ENCODE assay signal across 8 cellular contexts in the genomic region with DNA sequence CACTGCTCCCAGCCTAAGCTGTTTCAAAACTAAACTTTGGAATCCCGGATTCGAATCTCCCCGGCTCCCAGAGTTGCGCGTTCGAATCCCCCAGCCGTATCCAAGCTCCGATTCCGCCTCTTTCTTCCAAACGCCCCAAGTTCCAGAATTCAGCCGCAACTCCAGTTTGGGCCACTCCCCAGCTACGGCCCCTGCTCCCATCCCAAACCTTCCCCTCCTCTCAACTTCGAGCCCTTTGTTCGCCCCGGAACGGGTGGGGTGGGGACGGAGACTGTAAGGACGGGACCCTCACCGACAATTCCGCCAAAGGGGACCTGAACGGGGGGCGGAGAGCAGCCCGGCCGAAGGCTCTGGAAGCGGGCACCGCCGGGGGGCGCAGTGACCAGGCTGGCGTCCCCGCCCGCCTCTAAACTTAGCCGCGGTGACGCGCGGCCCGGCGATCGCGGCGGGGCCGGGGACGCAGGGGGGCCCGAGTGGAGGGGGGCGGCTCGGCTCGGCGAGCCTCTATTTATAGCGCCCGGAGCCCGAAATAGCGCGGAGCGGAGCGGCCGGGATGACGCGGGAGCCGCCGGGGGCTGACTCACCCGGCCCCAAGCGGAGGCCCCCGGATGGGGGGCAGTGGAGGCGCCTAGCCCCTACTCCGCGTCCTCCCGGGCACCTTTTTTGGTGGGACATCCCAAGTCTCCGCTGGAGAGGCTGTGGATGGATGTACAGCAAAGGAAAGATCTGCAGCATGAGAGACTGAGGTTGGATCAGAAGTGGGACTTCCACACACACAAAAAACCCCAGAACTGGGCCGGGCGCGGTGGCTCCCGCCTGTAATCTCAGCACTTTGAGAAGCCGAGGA. TPM values are rescaled to one million over a fixed set of nuclear protein-coding genes. Genes with fewer than 3 reads are reported as not detected.
DNase-seq lines count a peak whose midpoint lies in the region; ATAC-seq and TF ChIP-seq lines count a peak whose summit lies in the region.

No MANE protein-coding gene starts in this region.

- H3K4me1 Mint-ChIP-seq in endothelial cell (ENCODE audit: unreplicated experiment): peaks cover 7% of the 10 kb centered on the region

- no peaks in the 10 kb centered on the region for H3K36me3 ChIP-seq in muscle layer of colon (ENCODE audit: insufficient read depth, low read length)

- no peaks in the 10 kb centered on the region for H3K36me3 Mint-ChIP-seq in endothelial cell (ENCODE audit: low read depth, unreplicated experiment)

- H3K4me3 ChIP-seq in muscle layer of colon (ENCODE audit: low read depth in 1 of 2, low read length in 2 of 2): peak overlapping the region; percentile 41 to 79

- no peak overlapping the region for H3K27ac ChIP-seq in muscle layer of colon (ENCODE audit: low read depth, low read length)

- no peak overlapping the region for H3K27ac Mint-ChIP-seq in endothelial cell (ENCODE audit: unreplicated experiment)

- H3K9ac ChIP-seq in muscle layer of colon (ENCODE audit: low read length): peak overlapping the region; percentile 53

- no peaks in the 10 kb centered on the region for H3K27me3 ChIP-seq in muscle layer of colon (ENCODE audit: control insufficient read depth in 1 of 2, insufficient read depth in 2 of 2, low read length in 2 of 2)

- DNase-seq in NOMO-1 (lab: John Stamatoyannopoulos, UW; ENCODE audit: unreplicated experiment in 2 of 2) (peak; percentile 19 to 26), NOMO-1 treated with dmso at 0.1 percent for 144 hours (lab: John Stamatoyannopoulos, UW; ENCODE audit: unreplicated experiment) (no peak), RPMI8226 (peak; percentile 16), endothelial cell (ENCODE audit: low spot score) (peak; percentile 62), NCI-H446 (lab: John Stamatoyannopoulos, UW) (no peak)

- no peaks in the 10 kb centered on the region for H3K9me3 Mint-ChIP-seq in endothelial cell (ENCODE audit: unreplicated experiment)

- H3K27me3 Mint-ChIP-seq in endothelial cell (ENCODE audit: unreplicated experiment): peaks cover 2% of the 10 kb centered on the region

- peak overlapping the region; percentile 70 for H3K4me3 Mint-ChIP-seq in endothelial cell (ENCODE audit: unreplicated experiment)

- peaks cover 5% of the 10 kb centered on the region for H3K4me1 ChIP-seq in muscle layer of colon (ENCODE audit: insufficient read depth, low read length)

- no peaks in the 10 kb centered on the region for H3K9me3 ChIP-seq in muscle layer of colon (ENCODE audit: low read length)

- ATAC-seq in GM18907 (IDR thresholded peaks at IDR 0.05; ENCODE audit: unreplicated experiment) (no peak), GM19463 (IDR thresholded peaks at IDR 0.05; ENCODE audit: unreplicated experiment) (no peak)

- peak; percentile 39 for TF ChIP-seq CTCF in endothelial cell (IDR thresholded peaks at IDR 0.05; ENCODE audit: unreplicated experiment)

RNA-seq across cellular contexts. Expression of a gene that starts 4.9 kb away (rescaled TPM):
- total RNA-seq in endothelial cell (ENCODE audit: unreplicated experiment): 62.8 TPM

RNA-seq across cellular contexts. Expression of a gene that starts 22.2 kb away (rescaled TPM):
- total RNA-seq in endothelial cell (ENCODE audit: unreplicated experiment): 4.4 TPM

RNA-seq across cellular contexts. Expression of a gene that starts 23.7 kb away (rescaled TPM):
- 13.2 TPM for total RNA-seq in endothelial cell (ENCODE audit: unreplicated experiment)

RNA-seq across cellular contexts. Expression of a gene that starts 39.2 kb away (rescaled TPM):
- 64.2 TPM for total RNA-seq in endothelial cell (ENCODE audit: unreplicated experiment)

RNA-seq across cellular contexts. Expression of a gene that starts 58.2 kb away (rescaled TPM):
- 44.2 TPM for total RNA-seq in endothelial cell (ENCODE audit: unreplicated experiment)

Comparison
In these comparisons a context has a peak if more than half of its experiments do, and no peak if none do; other contexts are left out.
1. DNase-seq: peak in NOMO-1 (2 of 2), RPMI8226 (single experiment) and endothelial cell (single experiment); none in NOMO-1 treated with dmso at 0.1 percent for 144 hours (single experiment) and NCI-H446 (0 of 2).